1 cellular context compared by ENCODE assay signal in genomic region chr12:96401061-96401871, GRCh38.
TF ChIP-seq lines count a peak whose summit lies in the region.

No MANE protein-coding gene starts in this region.

TF ChIP-seq in K562, 482 proteins besides CTCF, POLR2A, EP300 and RAD21 (continued from another document and continues in another):
- TF ChIP-seq NKRF (IDR thresholded peaks at IDR 0.05; ENCODE audit: borderline replicate concordance) = no peak
- TF ChIP-seq KLF6 (CRISPR knock-in tag; IDR thresholded peaks at IDR 0.05; ENCODE audit: borderline replicate concordance) = no peak
- peak; percentile 95 for TF ChIP-seq ZNF384 (IDR thresholded peaks at IDR 0.05; ENCODE audit: low read depth, low read length)
- no peak for TF ChIP-seq RBM34 (IDR thresholded peaks at IDR 0.05; ENCODE audit: borderline replicate concordance, insufficient read depth, low read length)
- TF ChIP-seq CREBBP (IDR thresholded peaks at IDR 0.05; ENCODE audit: low read depth, low read length) = no peak
- TF ChIP-seq NCOR1 (IDR thresholded peaks at IDR 0.05) = peak; percentile 56
- TF ChIP-seq IRF1 (CRISPR knock-in tag; IDR thresholded peaks at IDR 0.05; ENCODE audit: borderline replicate concordance) = no peak
- TF ChIP-seq ZNF695 (CRISPR knock-in tag; IDR thresholded peaks at IDR 0.05) = no peak
- peak; percentile 53; the same call in 1 of the 2 replicates for TF ChIP-seq ZKSCAN8 (CRISPR knock-in tag; IDR thresholded peaks at IDR 0.05)
- TF ChIP-seq ZNF134 (CRISPR knock-in tag; conservative IDR thresholded peaks at IDR 0.05) = no peak
- TF ChIP-seq ZBTB17 (CRISPR knock-in tag; IDR thresholded peaks at IDR 0.05) = no peak
- TF ChIP-seq ETV6 (IDR thresholded peaks at IDR 0.05; ENCODE audit: borderline replicate concordance in 1 of 2, low read depth in 2 of 2, low read length in 1 of 2) = 0 out of 4 replicates have a peak, but pooled peaks of 1 of the 2 experiments have one; percentile 39
- TF ChIP-seq ETV6 (CRISPR knock-in tag; IDR thresholded peaks at IDR 0.05; ENCODE audit: borderline replicate concordance) = no peak
- no peak for TF ChIP-seq ZNF449 (CRISPR knock-in tag; IDR thresholded peaks at IDR 0.05)
- TF ChIP-seq COPS2 (conservative IDR thresholded peaks at IDR 0.05) = no peak
- no peak for TF ChIP-seq HDAC3 (IDR thresholded peaks at IDR 0.05; ENCODE audit: borderline replicate concordance, partially characterized antibody)
- TF ChIP-seq RBM25 (IDR thresholded peaks at IDR 0.05; ENCODE audit: low read depth, low read length, severe bottlenecking) = no peak
- TF ChIP-seq SUPT5H (IDR thresholded peaks at IDR 0.05) = no peak
- TF ChIP-seq ZNF121 (CRISPR knock-in tag; conservative IDR thresholded peaks at IDR 0.05) = no peak
- no peak for TF ChIP-seq SIRT6 (IDR thresholded peaks at IDR 0.05; ENCODE audit: low read depth, low read length)
- no peak for TF ChIP-seq EWSR1 (IDR thresholded peaks at IDR 0.05; ENCODE audit: borderline replicate concordance, low read depth, partially characterized antibody)
- TF ChIP-seq, protein P1, sequence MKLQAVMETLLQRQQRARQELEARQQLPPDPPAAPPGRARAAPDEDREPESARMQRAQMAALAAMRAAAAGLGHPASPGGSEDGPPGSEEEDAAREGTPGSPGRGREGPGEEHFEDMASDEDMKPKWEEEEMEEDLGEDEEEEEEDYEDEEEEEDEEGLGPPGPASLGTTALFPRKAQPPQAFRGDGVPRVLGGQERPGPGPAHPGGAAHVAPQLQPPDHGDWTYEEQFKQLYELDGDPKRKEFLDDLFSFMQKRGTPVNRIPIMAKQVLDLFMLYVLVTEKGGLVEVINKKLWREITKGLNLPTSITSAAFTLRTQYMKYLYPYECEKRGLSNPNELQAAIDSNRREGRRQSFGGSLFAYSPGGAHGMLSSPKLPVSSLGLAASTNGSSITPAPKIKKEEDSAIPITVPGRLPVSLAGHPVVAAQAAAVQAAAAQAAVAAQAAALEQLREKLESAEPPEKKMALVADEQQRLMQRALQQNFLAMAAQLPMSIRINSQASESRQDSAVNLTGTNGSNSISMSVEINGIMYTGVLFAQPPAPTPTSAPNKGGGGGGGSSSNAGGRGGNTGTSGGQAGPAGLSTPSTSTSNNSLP (IDR thresholded peaks at IDR 0.05; ENCODE audit: borderline replicate concordance, low read depth, low read length) = no peak
- TF ChIP-seq ZNF639 (CRISPR knock-in tag; conservative IDR thresholded peaks at IDR 0.05 in 1 of 2, IDR thresholded peaks at IDR 0.05 in 1 of 2) = no peak
- TF ChIP-seq GATA2 (CRISPR knock-in tag; IDR thresholded peaks at IDR 0.05) = no peak
- TF ChIP-seq TAF15 (IDR thresholded peaks at IDR 0.05; ENCODE audit: low read depth, low read length) = no peak
- TF ChIP-seq, protein P2, sequence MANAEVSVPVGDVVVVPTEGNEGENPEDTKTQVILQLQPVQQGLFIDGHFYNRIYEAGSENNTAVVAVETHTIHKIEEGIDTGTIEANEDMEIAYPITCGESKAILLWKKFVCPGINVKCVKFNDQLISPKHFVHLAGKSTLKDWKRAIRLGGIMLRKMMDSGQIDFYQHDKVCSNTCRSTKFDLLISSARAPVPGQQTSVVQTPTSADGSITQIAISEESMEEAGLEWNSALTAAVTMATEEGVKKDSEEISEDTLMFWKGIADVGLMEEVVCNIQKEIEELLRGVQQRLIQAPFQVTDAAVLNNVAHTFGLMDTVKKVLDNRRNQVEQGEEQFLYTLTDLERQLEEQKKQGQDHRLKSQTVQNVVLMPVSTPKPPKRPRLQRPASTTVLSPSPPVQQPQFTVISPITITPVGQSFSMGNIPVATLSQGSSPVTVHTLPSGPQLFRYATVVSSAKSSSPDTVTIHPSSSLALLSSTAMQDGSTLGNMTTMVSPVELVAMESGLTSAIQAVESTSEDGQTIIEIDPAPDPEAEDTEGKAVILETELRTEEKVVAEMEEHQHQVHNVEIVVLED (CRISPR knock-in tag; IDR thresholded peaks at IDR 0.05) = no peak
- TF ChIP-seq GABPB1 (CRISPR knock-in tag; IDR thresholded peaks at IDR 0.05) = peak; percentile 28; the same call in 1 of the 2 replicates
- no peak for TF ChIP-seq XRCC3 (IDR thresholded peaks at IDR 0.05)
- TF ChIP-seq TCFL5 (CRISPR knock-in tag; conservative IDR thresholded peaks at IDR 0.05) = no peak
- no peak for TF ChIP-seq NRF1 (conservative IDR thresholded peaks at IDR 0.05 in 1 of 2, IDR thresholded peaks at IDR 0.05 in 1 of 2)
- no peak for TF ChIP-seq CBX3 (IDR thresholded peaks at IDR 0.05; ENCODE audit: borderline replicate concordance in 1 of 2, low read length in 2 of 2)
- TF ChIP-seq, protein P3, sequence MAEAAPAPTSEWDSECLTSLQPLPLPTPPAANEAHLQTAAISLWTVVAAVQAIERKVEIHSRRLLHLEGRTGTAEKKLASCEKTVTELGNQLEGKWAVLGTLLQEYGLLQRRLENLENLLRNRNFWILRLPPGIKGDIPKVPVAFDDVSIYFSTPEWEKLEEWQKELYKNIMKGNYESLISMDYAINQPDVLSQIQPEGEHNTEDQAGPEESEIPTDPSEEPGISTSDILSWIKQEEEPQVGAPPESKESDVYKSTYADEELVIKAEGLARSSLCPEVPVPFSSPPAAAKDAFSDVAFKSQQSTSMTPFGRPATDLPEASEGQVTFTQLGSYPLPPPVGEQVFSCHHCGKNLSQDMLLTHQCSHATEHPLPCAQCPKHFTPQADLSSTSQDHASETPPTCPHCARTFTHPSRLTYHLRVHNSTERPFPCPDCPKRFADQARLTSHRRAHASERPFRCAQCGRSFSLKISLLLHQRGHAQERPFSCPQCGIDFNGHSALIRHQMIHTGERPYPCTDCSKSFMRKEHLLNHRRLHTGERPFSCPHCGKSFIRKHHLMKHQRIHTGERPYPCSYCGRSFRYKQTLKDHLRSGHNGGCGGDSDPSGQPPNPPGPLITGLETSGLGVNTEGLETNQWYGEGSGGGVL (CRISPR knock-in tag; IDR thresholded peaks at IDR 0.05) = no peak
- peak; percentile 69 for TF ChIP-seq NR2C1 (IDR thresholded peaks at IDR 0.05)
- TF ChIP-seq NR2C1 (tag; IDR thresholded peaks at IDR 0.05) = peak; percentile 80
- TF ChIP-seq FOS (IDR thresholded peaks at IDR 0.05; ENCODE audit: extremely low read depth, insufficient read length) = no peak
- TF ChIP-seq CLOCK (CRISPR knock-in tag; IDR thresholded peaks at IDR 0.05; ENCODE audit: borderline replicate concordance) = no peak
- TF ChIP-seq ASH1L (IDR thresholded peaks at IDR 0.05; ENCODE audit: borderline replicate concordance, low read depth, partially characterized antibody) = peak; percentile 55
- no peak for TF ChIP-seq NEUROD1 (IDR thresholded peaks at IDR 0.05; ENCODE audit: borderline replicate concordance, low read depth, low read length, partially characterized antibody)
- TF ChIP-seq L3MBTL2 (IDR thresholded peaks at IDR 0.05) = peak; percentile 49; the same call in 1 of the 2 replicates
- no peak for TF ChIP-seq E2F6 (IDR thresholded peaks at IDR 0.05; ENCODE audit: borderline replicate concordance in 1 of 2, extremely low read depth in 1 of 2, insufficient read depth in 1 of 2, insufficient read length in 1 of 2, low read depth in 1 of 2, low read length in 1 of 2, poor library complexity in 1 of 2, severe bottlenecking in 1 of 2)
- no peak for TF ChIP-seq VEZF1 (CRISPR knock-in tag; IDR thresholded peaks at IDR 0.05)
- TF ChIP-seq, protein P4, sequence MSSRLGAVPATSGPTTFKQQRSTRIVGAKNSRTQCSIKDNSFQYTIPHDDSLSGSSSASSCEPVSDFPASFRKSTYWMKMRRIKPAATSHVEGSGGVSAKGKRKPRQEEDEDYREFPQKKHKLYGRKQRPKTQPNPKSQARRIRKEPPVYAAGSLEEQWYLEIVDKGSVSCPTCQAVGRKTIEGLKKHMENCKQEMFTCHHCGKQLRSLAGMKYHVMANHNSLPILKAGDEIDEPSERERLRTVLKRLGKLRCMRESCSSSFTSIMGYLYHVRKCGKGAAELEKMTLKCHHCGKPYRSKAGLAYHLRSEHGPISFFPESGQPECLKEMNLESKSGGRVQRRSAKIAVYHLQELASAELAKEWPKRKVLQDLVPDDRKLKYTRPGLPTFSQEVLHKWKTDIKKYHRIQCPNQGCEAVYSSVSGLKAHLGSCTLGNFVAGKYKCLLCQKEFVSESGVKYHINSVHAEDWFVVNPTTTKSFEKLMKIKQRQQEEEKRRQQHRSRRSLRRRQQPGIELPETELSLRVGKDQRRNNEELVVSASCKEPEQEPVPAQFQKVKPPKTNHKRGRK (tag; IDR thresholded peaks at IDR 0.05) = no peak
- TF ChIP-seq ZNF696 (CRISPR knock-in tag; conservative IDR thresholded peaks at IDR 0.05) = no peak
- 0 out of 2 replicates have a peak, but pooled peaks have one; percentile 17 for TF ChIP-seq SMARCE1 (IDR thresholded peaks at IDR 0.05)
- no peak for TF ChIP-seq KDM5B (IDR thresholded peaks at IDR 0.05; ENCODE audit: insufficient replicate concordance, low read depth, low read length)
- no peak for TF ChIP-seq PHB (CRISPR knock-in tag; IDR thresholded peaks at IDR 0.05)
- no peak for TF ChIP-seq ZFP36 (IDR thresholded peaks at IDR 0.05; ENCODE audit: low read depth, low read length, partially characterized antibody)
- no peak for TF ChIP-seq OTX1 (CRISPR knock-in tag; IDR thresholded peaks at IDR 0.05)
- no peak for TF ChIP-seq NELFE (IDR thresholded peaks at IDR 0.05; ENCODE audit: insufficient read depth, insufficient read length)
- no peak for TF ChIP-seq TBP (optimal IDR thresholded peaks at IDR 0.05; ENCODE audit: low read depth, low read length)
